Comparison of ENCODE assay signal across 13 cellular contexts in the genomic region with DNA sequence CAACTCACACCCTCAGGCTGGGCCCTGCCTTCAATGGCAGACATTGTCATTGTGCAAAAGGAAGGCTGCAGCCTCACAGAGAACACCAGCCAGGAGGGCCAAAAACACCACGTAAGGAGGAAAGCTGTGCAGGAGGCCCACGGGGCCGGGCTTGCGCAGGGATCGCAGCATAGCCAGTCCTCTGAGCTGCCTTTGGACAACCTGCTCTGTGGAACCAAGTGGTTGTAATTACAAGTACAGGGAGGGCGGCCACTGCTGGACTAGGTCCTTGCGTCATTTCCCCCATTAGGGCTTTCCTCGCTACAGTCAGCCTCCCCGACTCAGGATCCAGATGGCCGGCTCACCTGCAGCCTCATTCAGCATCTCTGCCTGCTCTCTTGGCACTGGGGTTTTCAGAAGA.
A peak's percentile ranks its signal among the peaks of the same experiment; 100 is the strongest.
DNase-seq lines count a peak whose midpoint lies in the region; ATAC-seq and TF ChIP-seq lines count a peak whose summit lies in the region.
"Had no signal": no experiment of that assay in that cellular context is flagged by ENCODE, and none has a peak within 500 bp of the region (broad histone marks: within the 10 kb centered on the region; RNA-seq: fewer than 3 reads in every experiment).

No MANE protein-coding gene starts in this region.

- WGBS in lung, 2 donors, result 51 to 74% methylated on average over 10 of the region's 10 CpGs

- intact Hi-C loops in activated CD4-positive, alpha-beta T cell treated with anti-CD3 and anti-CD28 coated beads for 36 hours (cut with DNase I, micrococcal nuclease), result loop anchor here in 1 of 2 experiments (1.0 kb wide), 1 partner anchor 9 kb away; no protein-coding TSS in a partner anchor

- no peak overlapping the region for H3K4me3 ChIP-seq in lung
- H3K4me3 ChIP-seq: mucosa of descending colon, SJSA1 had no signal

- H3K27me3 ChIP-seq in lung (ENCODE audit: control insufficient read depth, insufficient read depth), result no peaks in the 10 kb centered on the region
- H3K27me3 ChIP-seq: SJSA1 had no signal

- H3K27ac Mint-ChIP-seq in activated CD4-positive, alpha-beta T cell treated with anti-CD3 and anti-CD28 coated beads, Interleukin-2, amount 10 ng/mL, durations not matched to agents 7 days and 5 days, result peak overlapping the region; percentile 90
- no peak overlapping the region for H3K27ac Mint-ChIP-seq in activated CD4-positive, alpha-beta T cell treated with anti-CD3 and anti-CD28 coated beads for 36 hours

- H3K27ac ChIP-seq in caudate nucleus (ENCODE audit: low read depth, low read length), result peak overlapping the region; percentile 96
- peak overlapping the region; percentile 34 to 86 for H3K27ac ChIP-seq in lung (ENCODE audit: low read depth in 1 of 2, low read length in 1 of 2)
- H3K27ac ChIP-seq in substantia nigra (ENCODE audit: low read depth, low read length, poor library complexity, severe bottlenecking), result peak overlapping the region; percentile 95
- H3K27ac ChIP-seq: SJSA1 had no signal

- CTCF ChIA-PET in activated CD4-positive, alpha-beta T cell treated with anti-CD3 and anti-CD28 coated beads, Interleukin-2, amount 10 ng/mL, durations not matched to agents 7 days and 5 days (lab: Charles Lee), result interaction anchor here (1.3 kb wide), 1 partner anchor 10 kb away, joined by 5 read pairs; no protein-coding TSS in a partner anchor
- CTCF ChIA-PET in activated CD4-positive, alpha-beta T cell treated with anti-CD3 and anti-CD28 coated beads for 36 hours (lab: Charles Lee), result interaction anchor here (0.6 to 1.9 kb wide), 2 partner anchors 10 to 69 kb away, joined by 3 to 10 read pairs; no protein-coding TSS in a partner anchor

- H3K36me3 ChIP-seq in lung (ENCODE audit: control insufficient read depth in 2 of 2, insufficient read depth in 2 of 2, low read length in 2 of 2), result peaks cover 0 to 18% of the 10 kb centered on the region in 2 donors

- peaks cover 75% of the 10 kb centered on the region for H3K4me1 Mint-ChIP-seq in activated CD4-positive, alpha-beta T cell treated with anti-CD3 and anti-CD28 coated beads, Interleukin-2, amount 10 ng/mL, durations not matched to agents 7 days and 5 days
- H3K4me1 Mint-ChIP-seq in activated CD4-positive, alpha-beta T cell treated with anti-CD3 and anti-CD28 coated beads for 36 hours, result peaks cover 76% of the 10 kb centered on the region

- no peak for DNase-seq in activated CD4-positive, alpha-beta T cell treated with anti-CD3 and anti-CD28 coated beads, Interleukin-2, amount 10 ng/mL, durations not matched to agents 7 days and 5 days
- no peak for DNase-seq in activated CD4-positive, alpha-beta T cell treated with anti-CD3 and anti-CD28 coated beads for 36 hours
- DNase-seq in caudate nucleus (lab: John Stamatoyannopoulos, UW) (peak in 1 of 61 donors; percentile 81), lung (ENCODE audit: low spot score) (no peak), substantia nigra (lab: John Stamatoyannopoulos, UW) (peak in 1 of 49 donors; percentile 59), NCI-H1930 (lab: John Stamatoyannopoulos, UW) (no peak), UCSD-AML1 (lab: John Stamatoyannopoulos, UW; ENCODE audit: unreplicated experiment) (no peak)
- DNase-seq: 8988T; activated CD4-positive, alpha-beta T cell treated with anti-CD3 and anti-CD28 coated beads for 4 hours; NCI-H510A treated with DMSO at 0.1 percent for 48 hours had no signal

- H3K27me3 Mint-ChIP-seq in activated CD4-positive, alpha-beta T cell treated with anti-CD3 and anti-CD28 coated beads, Interleukin-2, amount 10 ng/mL, durations not matched to agents 7 days and 5 days, result no peaks in the 10 kb centered on the region
- H3K27me3 Mint-ChIP-seq in activated CD4-positive, alpha-beta T cell treated with anti-CD3 and anti-CD28 coated beads for 36 hours, result no peaks in the 10 kb centered on the region

- TF ChIP-seq CTCF in lung (IDR thresholded peaks at IDR 0.05; ENCODE audit: control extremely low read depth, extremely low read depth), result no peak

- H3K9me3 ChIP-seq in lung (ENCODE audit: control insufficient read depth in 2 of 2, insufficient read depth in 1 of 2, low read length in 1 of 2), result no peaks in the 10 kb centered on the region
- H3K9me3 ChIP-seq: mucosa of descending colon, SJSA1 had no signal

- ATAC-seq in activated CD4-positive, alpha-beta T cell treated with anti-CD3 and anti-CD28 coated beads for 36 hours, result no peak
- ATAC-seq in lung (ENCODE audit: insufficient read depth, low FRiP score) (no peak), HG02938 (IDR thresholded peaks at IDR 0.05; ENCODE audit: unreplicated experiment) (no peak)

- no peaks in the 10 kb centered on the region for H3K9me3 Mint-ChIP-seq in activated CD4-positive, alpha-beta T cell treated with anti-CD3 and anti-CD28 coated beads, Interleukin-2, amount 10 ng/mL, durations not matched to agents 7 days and 5 days
- no peaks in the 10 kb centered on the region for H3K9me3 Mint-ChIP-seq in activated CD4-positive, alpha-beta T cell treated with anti-CD3 and anti-CD28 coated beads for 36 hours (ENCODE audit: low read depth)

- peaks cover 21 to 61% of the 10 kb centered on the region in 2 donors for H3K4me1 ChIP-seq in lung (ENCODE audit: control insufficient read depth in 2 of 2, insufficient read depth in 2 of 2, low read length in 2 of 2)
- H3K4me1 ChIP-seq: SJSA1 had no signal

- H3K4me3 Mint-ChIP-seq in activated CD4-positive, alpha-beta T cell treated with anti-CD3 and anti-CD28 coated beads, Interleukin-2, amount 10 ng/mL, durations not matched to agents 7 days and 5 days, result no peak overlapping the region
- H3K4me3 Mint-ChIP-seq in activated CD4-positive, alpha-beta T cell treated with anti-CD3 and anti-CD28 coated beads for 36 hours, result no peak overlapping the region

- POLR2A ChIA-PET in activated CD4-positive, alpha-beta T cell treated with anti-CD3 and anti-CD28 coated beads, Interleukin-2, amount 10 ng/mL, durations not matched to agents 7 days and 5 days (lab: Charles Lee), result no interaction called here
- POLR2A ChIA-PET in activated CD4-positive, alpha-beta T cell treated with anti-CD3 and anti-CD28 coated beads for 36 hours (lab: Charles Lee), result no interaction called here

- peaks cover 63% of the 10 kb centered on the region for H3K36me3 Mint-ChIP-seq in activated CD4-positive, alpha-beta T cell treated with anti-CD3 and anti-CD28 coated beads, Interleukin-2, amount 10 ng/mL, durations not matched to agents 7 days and 5 days (ENCODE audit: low read depth)
- peaks cover 38% of the 10 kb centered on the region for H3K36me3 Mint-ChIP-seq in activated CD4-positive, alpha-beta T cell treated with anti-CD3 and anti-CD28 coated beads for 36 hours (ENCODE audit: low read depth)
